In the genomic region with DNA sequence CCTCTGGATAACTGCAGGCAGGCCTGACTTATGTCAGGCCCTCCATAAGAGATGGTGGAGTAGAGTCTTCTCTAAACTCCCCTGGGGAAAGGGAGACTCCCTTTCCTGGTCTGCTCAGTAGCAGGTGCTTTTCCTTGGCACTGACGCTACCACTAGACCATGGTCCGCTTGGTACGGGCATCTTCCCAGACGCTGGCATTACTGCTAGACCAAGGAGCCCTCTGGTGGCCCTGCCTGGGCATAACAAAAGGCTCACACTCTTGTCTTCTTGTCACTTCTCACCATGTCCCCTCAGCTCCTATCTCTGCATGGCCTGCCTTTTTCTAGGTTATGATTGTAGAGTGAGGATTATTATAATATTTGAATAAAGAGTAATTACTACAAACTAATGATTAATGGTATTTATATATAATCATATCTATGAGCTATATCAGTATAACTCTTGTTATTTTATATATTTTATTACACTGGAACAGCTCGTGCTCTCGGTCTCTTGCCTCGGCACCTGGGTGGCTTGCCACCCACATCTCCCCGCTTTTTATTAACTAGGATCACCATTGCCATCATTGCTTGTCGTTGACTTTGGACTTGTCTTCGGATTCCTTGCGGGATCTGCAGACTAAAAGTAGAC, we compare ENCODE assay signal across 8 cellular contexts.
DNase-seq lines count a peak whose midpoint lies in the region; ATAC-seq and TF ChIP-seq lines count a peak whose summit lies in the region.

No MANE protein-coding gene starts in this region.

- no peaks in the 10 kb centered on the region for H3K27me3 ChIP-seq in BLaER1
- no peaks in the 10 kb centered on the region for H3K27me3 ChIP-seq in HL-60 (ENCODE audit: insufficient read depth, poor library complexity, severe bottlenecking)
- peaks cover 4% of the 10 kb centered on the region; the same call in 1 of the 2 replicates for H3K27me3 ChIP-seq in OCI-LY3 (ENCODE audit: low read depth, low read length)
- H3K27me3 ChIP-seq in parathyroid adenoma (ENCODE audit: control insufficient read depth, insufficient read depth, low read length) = no peaks in the 10 kb centered on the region

- H3K79me2 ChIP-seq in OCI-LY3 (ENCODE audit: low read length) (no peaks in the 10 kb centered on the region), parathyroid adenoma (no peaks in the 10 kb centered on the region)

- H3K4me3 ChIP-seq in BLaER1 (no peak overlapping the region), HL-60 (replicated peaks; ENCODE audit: insufficient read depth, low read length) (no peak overlapping the region), OCI-LY3 (ENCODE audit: low read length) (no peak overlapping the region), foreskin fibroblast (ENCODE audit: low read depth in 1 of 2, low read length in 2 of 2) (no peak overlapping the region), parathyroid adenoma (ENCODE audit: low read depth, low read length) (no peak overlapping the region)

- DNase-seq in HL-60 (ENCODE audit: low read depth in 1 of 2, low spot score in 1 of 2) (peak; percentile 23 to 71), activated T-helper 1 cell treated with Interleukin-2 at 50 U/mL for 16 hours (ENCODE audit: low read depth) (peak; percentile 37), foreskin fibroblast (peak; percentile 38 to 77)

- H3K36me3 ChIP-seq in BLaER1 = no peaks in the 10 kb centered on the region
- H3K36me3 ChIP-seq in OCI-LY3 (replicated peaks; ENCODE audit: low read depth, low read length) = no peaks in the 10 kb centered on the region
- no peaks in the 10 kb centered on the region for H3K36me3 ChIP-seq in parathyroid adenoma (ENCODE audit: control insufficient read depth, insufficient read depth, low read length)

- ATAC-seq in HG02970 (IDR thresholded peaks at IDR 0.05; ENCODE audit: low FRiP score, unreplicated experiment) (no peak), HG02623 (IDR thresholded peaks at IDR 0.05; ENCODE audit: unreplicated experiment) (no peak)

- H3K4me2 ChIP-seq in BLaER1 (peak overlapping the region; percentile 52; the same call in 1 of the 2 replicates), OCI-LY3 (ENCODE audit: low read length) (peak overlapping the region; percentile 45; the same call in 1 of the 2 replicates), parathyroid adenoma (ENCODE audit: low read length) (no peak overlapping the region)

- H4K20me1 ChIP-seq in BLaER1 = no peaks in the 10 kb centered on the region
- no peaks in the 10 kb centered on the region for H4K20me1 ChIP-seq in OCI-LY3 (ENCODE audit: insufficient read depth, low read length)

- H3K4me1 ChIP-seq in BLaER1 (peaks cover 24% of the 10 kb centered on the region), OCI-LY3 (ENCODE audit: low read length) (peaks cover 24% of the 10 kb centered on the region), parathyroid adenoma (no peaks in the 10 kb centered on the region)

- H3K9me3 ChIP-seq in BLaER1 = no peaks in the 10 kb centered on the region
- no peaks in the 10 kb centered on the region for H3K9me3 ChIP-seq in OCI-LY3 (ENCODE audit: insufficient read depth, low read length)
- no peaks in the 10 kb centered on the region for H3K9me3 ChIP-seq in parathyroid adenoma (ENCODE audit: control insufficient read depth, low read length)

- H3K27ac ChIP-seq in BLaER1 = no peak overlapping the region
- no peak overlapping the region for H3K27ac ChIP-seq in HL-60 (replicated peaks)
- H3K27ac ChIP-seq in OCI-LY3 (ENCODE audit: low read length) = no peak overlapping the region
- H3K27ac ChIP-seq in parathyroid adenoma = no peak overlapping the region

- TF ChIP-seq CTCF in HL-60 (IDR thresholded peaks at IDR 0.05; ENCODE audit: insufficient read depth, low read length) (peak; percentile 76), OCI-LY3 (IDR thresholded peaks at IDR 0.05; ENCODE audit: low read depth, low read length) (peak; percentile 59), foreskin fibroblast (IDR thresholded peaks at IDR 0.05; ENCODE audit: low read depth, low read length) (peak; percentile 78), parathyroid adenoma (IDR thresholded peaks at IDR 0.05) (peak; percentile 76)

- H3K9ac ChIP-seq in BLaER1 (no peak overlapping the region), OCI-LY3 (ENCODE audit: low read length) (no peak overlapping the region), parathyroid adenoma (no peak overlapping the region)

- no peak overlapping the region for H2AFZ ChIP-seq in OCI-LY3 (ENCODE audit: low read depth, low read length)
- H2AFZ ChIP-seq in parathyroid adenoma = no peak overlapping the region
